Comparison of ENCODE assay signal across 8 cellular contexts in the genomic region with DNA sequence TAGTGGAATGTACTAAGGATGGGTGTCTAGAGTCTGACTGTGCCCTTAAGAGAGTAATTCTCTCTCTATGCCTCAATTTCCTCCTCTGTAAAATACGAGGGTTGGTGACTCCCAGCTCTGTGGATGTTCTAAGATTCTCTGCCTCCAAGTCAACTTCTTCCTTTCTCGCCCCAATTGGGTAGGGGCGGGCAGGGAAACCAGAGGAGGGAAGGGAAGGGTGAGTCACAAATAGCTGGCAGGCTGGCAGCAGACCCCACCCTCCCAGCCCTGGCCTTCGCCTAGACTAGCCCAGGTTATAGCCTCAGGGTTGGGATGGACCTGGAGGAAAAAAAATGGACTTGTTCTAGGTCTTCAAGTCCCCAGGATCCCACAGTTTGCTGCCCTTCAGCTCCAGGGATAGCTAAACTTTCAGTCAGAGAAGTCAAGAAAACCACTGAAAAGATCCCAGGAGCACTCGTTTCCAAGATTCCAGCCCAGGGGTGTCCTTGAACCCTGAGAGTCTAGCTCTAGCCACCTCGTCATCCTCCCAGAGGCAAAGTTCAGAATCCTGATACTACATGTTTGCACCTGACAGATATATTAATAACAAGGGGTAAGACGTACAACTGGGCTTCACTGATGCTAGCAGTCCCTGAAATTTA. TPM values are rescaled to one million over a fixed set of nuclear protein-coding genes. Genes with fewer than 3 reads are reported as not detected.
DNase-seq lines count a peak whose midpoint lies in the region; ATAC-seq and TF ChIP-seq lines count a peak whose summit lies in the region.

No MANE protein-coding gene starts in this region.

- H3K4me3 ChIP-seq in Peyer's patch (peak overlapping the region in 3 of 4 donors; percentile 77 to 90 (median 82)), epithelial cell of esophagus (ENCODE audit: low read length) (peak overlapping the region; percentile 92)

- no peak for TF ChIP-seq CTCF in Peyer's patch (IDR thresholded peaks at IDR 0.05)
- TF ChIP-seq CTCF in epithelial cell of esophagus (IDR thresholded peaks at IDR 0.05; ENCODE audit: insufficient read depth, low read depth, low read length, missing control alignments), result no peak
- no peak for TF ChIP-seq CTCF in progenitor cell of endocrine pancreas (IDR thresholded peaks at IDR 0.05; ENCODE audit: unreplicated experiment)

- DNase-seq in EL (peak; percentile 75), Peyer's patch (peak in 2 of 3 donors; percentile 66 to 76), epithelial cell of esophagus (ENCODE audit: low read depth) (peak; percentile 99), progenitor cell of endocrine pancreas (ENCODE audit: low spot score, unreplicated experiment) (no peak), cerebellar nuclear complex (lab: John Stamatoyannopoulos, UW) (no peak), D341Med (ENCODE audit: low spot score) (no peak)

- peak; percentile 36 to 78 for TF ChIP-seq POLR2A in Peyer's patch (IDR thresholded peaks at IDR 0.05)

- peak overlapping the region; percentile 95 to 98 (median 96) for H3K27ac ChIP-seq in Peyer's patch

- H3K27me3 Mint-ChIP-seq in progenitor cell of endocrine pancreas, result peaks cover 61% of the 10 kb centered on the region

- H3K9me3 ChIP-seq in Peyer's patch, result no peaks in the 10 kb centered on the region

- peaks cover 16% of the 10 kb centered on the region for H3K4me1 Mint-ChIP-seq in progenitor cell of endocrine pancreas (ENCODE audit: low read depth)

- H3K27me3 ChIP-seq in Peyer's patch, result no peaks in the 10 kb centered on the region

- no peaks in the 10 kb centered on the region for H3K36me3 Mint-ChIP-seq in progenitor cell of endocrine pancreas (ENCODE audit: insufficient read depth)

- ATAC-seq in HG03095 (IDR thresholded peaks at IDR 0.05; ENCODE audit: unreplicated experiment) (no peak), GM18520 (IDR thresholded peaks at IDR 0.05; ENCODE audit: unreplicated experiment) (no peak)

- no peaks in the 10 kb centered on the region for H3K9me3 Mint-ChIP-seq in progenitor cell of endocrine pancreas (ENCODE audit: low read depth)

- H3K36me3 ChIP-seq in Peyer's patch, result peaks cover 0 to 20% (median 0%) of the 10 kb centered on the region in 3 donors

- H3K4me3 Mint-ChIP-seq in progenitor cell of endocrine pancreas (ENCODE audit: low read depth), result peak overlapping the region; percentile 81

- peaks cover 0 to 62% (median 12%) of the 10 kb centered on the region in 4 donors for H3K4me1 ChIP-seq in Peyer's patch

- no peak overlapping the region for H3K27ac Mint-ChIP-seq in progenitor cell of endocrine pancreas

RNA-seq across cellular contexts. Expression of a gene that starts 2.3 kb away (rescaled TPM):
- total RNA-seq in Peyer's patch (100 to 1,000 TPM; 181 to 447 (median 331) TPM), progenitor cell of endocrine pancreas (10.2 and 16.8 TPM in 2 replicates)

RNA-seq across cellular contexts. Expression of a gene that starts 5.6 kb away (rescaled TPM):
- total RNA-seq in Peyer's patch, result 10 to 100 TPM; 49.1 to 63.7 (median 52.4) TPM
- total RNA-seq in progenitor cell of endocrine pancreas, result 38.0 and 42.8 TPM in 2 replicates

RNA-seq across cellular contexts. Expression of a gene that starts 32.6 kb away (rescaled TPM):
- total RNA-seq in Peyer's patch, result 1 to 10 TPM; 2.5 to 10.0 (median 3.0) TPM
- total RNA-seq in progenitor cell of endocrine pancreas, result 3.7 and 6.3 TPM in 2 replicates

RNA-seq across cellular contexts. Expression of a gene that starts 33.4 kb away (rescaled TPM):
- 10 to 100 TPM in 3 of 4 donors, 1 to 10 TPM in 1; 7.7 to 55.3 (median 13.4) TPM for total RNA-seq in Peyer's patch
- 62.1 and 66.9 TPM in 2 replicates for total RNA-seq in progenitor cell of endocrine pancreas

RNA-seq across cellular contexts. Expression of a gene that starts 40.6 kb away (rescaled TPM):
- total RNA-seq in Peyer's patch (10 to 100 TPM; 70.7 to 96.6 (median 84.2) TPM), progenitor cell of endocrine pancreas (111 and 116 TPM in 2 replicates)

Comparison
In these comparisons a context has a peak if more than half of its experiments do, and no peak if none do; other contexts are left out.
1. DNase-seq: peak in EL (single experiment), Peyer's patch (2 of 3) and epithelial cell of esophagus (single experiment); none in progenitor cell of endocrine pancreas (single experiment), cerebellar nuclear complex (0 of 2) and D341Med (single experiment).
2. RNA of a gene that starts 2.3 kb away (total RNA-seq): 181 to 447 TPM in Peyer's patch; 10.2 to 16.8 TPM in progenitor cell of endocrine pancreas; every median in the first group is over 10 times any median in the second.